Comparison of ENCODE assay signal across 1 cellular context in the genomic region with DNA sequence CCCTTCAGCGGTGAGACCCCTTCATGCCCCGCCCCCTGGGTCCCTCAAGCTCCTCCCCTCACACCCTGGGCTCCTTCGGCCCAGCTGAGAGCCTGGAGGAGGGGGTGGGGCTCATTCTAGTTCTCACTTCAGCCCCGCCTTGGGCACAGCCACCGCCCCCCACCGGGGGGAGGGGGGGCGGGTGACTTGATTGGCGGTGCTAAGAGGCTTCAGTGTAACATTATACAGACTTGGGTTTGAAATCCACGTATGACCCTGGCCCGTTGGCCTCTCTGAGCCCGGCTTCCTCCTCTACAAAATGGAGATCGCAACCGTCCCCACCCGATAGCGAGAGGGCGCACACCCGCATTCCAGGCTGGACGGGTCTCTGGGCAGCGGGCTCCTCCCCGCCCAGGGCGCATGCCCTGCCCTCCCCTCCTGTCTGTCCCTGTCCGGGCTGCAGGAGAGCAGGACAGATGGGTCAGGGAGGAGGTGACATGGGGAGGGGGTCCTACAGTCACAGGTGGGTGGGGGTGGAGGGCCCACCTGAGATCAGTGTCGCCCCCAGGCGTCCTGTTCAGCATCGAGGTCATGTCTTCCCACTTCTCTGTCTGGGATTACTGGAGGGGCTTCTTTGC.
TF ChIP-seq lines count a peak whose summit lies in the region.

No MANE protein-coding gene starts in this region.

TF ChIP-seq in HEK293, 187 proteins besides CTCF, POLR2A, EP300 and RAD21 (continued from another document and continues in another):
- TF ChIP-seq, protein P1, sequence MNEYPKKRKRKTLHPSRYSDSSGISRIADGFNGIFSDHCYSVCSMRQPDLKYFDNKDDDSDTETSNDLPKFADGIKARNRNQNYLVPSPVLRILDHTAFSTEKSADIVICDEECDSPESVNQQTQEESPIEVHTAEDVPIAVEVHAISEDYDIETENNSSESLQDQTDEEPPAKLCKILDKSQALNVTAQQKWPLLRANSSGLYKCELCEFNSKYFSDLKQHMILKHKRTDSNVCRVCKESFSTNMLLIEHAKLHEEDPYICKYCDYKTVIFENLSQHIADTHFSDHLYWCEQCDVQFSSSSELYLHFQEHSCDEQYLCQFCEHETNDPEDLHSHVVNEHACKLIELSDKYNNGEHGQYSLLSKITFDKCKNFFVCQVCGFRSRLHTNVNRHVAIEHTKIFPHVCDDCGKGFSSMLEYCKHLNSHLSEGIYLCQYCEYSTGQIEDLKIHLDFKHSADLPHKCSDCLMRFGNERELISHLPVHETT (tag by site-specific recombination; IDR thresholded peaks at IDR 0.05), result no peak
- no peak for TF ChIP-seq ZNF138 (tag by site-specific recombination; IDR thresholded peaks at IDR 0.05; ENCODE audit: borderline replicate concordance)
- TF ChIP-seq ZBTB21 (tag by site-specific recombination; IDR thresholded peaks at IDR 0.05), result no peak
- TF ChIP-seq ZNF24 (tag by site-specific recombination; IDR thresholded peaks at IDR 0.05), result no peak
- TF ChIP-seq GLIS1 (tag by site-specific recombination; IDR thresholded peaks at IDR 0.05), result peak; percentile 36; the same call in 1 of the 2 replicates
- no peak for TF ChIP-seq ZNF626 (tag by site-specific recombination; IDR thresholded peaks at IDR 0.05)
- TF ChIP-seq ZNF404 (tag by site-specific recombination; IDR thresholded peaks at IDR 0.05), result no peak
- TF ChIP-seq ZNF146 (tag by site-specific recombination; IDR thresholded peaks at IDR 0.05), result no peak
- TF ChIP-seq ZNF777 (tag by site-specific recombination; IDR thresholded peaks at IDR 0.05; ENCODE audit: borderline replicate concordance), result no peak
- TF ChIP-seq KLF9 (tag by site-specific recombination; IDR thresholded peaks at IDR 0.05; ENCODE audit: low read depth), result peak; percentile 44; the same call in 1 of the 2 replicates
- no peak for TF ChIP-seq ZFHX2 (tag by site-specific recombination; conservative IDR thresholded peaks at IDR 0.05)
- no peak; the same call in 1 of the 2 replicates for TF ChIP-seq KLF8 (tag by site-specific recombination; IDR thresholded peaks at IDR 0.05)
- TF ChIP-seq GLIS2 (tag by site-specific recombination; IDR thresholded peaks at IDR 0.05), result no peak; the same call in 1 of the 2 replicates
- TF ChIP-seq, protein P2, sequence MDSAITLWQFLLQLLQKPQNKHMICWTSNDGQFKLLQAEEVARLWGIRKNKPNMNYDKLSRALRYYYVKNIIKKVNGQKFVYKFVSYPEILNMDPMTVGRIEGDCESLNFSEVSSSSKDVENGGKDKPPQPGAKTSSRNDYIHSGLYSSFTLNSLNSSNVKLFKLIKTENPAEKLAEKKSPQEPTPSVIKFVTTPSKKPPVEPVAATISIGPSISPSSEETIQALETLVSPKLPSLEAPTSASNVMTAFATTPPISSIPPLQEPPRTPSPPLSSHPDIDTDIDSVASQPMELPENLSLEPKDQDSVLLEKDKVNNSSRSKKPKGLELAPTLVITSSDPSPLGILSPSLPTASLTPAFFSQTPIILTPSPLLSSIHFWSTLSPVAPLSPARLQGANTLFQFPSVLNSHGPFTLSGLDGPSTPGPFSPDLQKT (IDR thresholded peaks at IDR 0.05; ENCODE audit: borderline replicate concordance, low read depth, low read length), result no peak
- TF ChIP-seq KLF16 (tag by site-specific recombination; IDR thresholded peaks at IDR 0.05), result no peak
- TF ChIP-seq, protein P3, sequence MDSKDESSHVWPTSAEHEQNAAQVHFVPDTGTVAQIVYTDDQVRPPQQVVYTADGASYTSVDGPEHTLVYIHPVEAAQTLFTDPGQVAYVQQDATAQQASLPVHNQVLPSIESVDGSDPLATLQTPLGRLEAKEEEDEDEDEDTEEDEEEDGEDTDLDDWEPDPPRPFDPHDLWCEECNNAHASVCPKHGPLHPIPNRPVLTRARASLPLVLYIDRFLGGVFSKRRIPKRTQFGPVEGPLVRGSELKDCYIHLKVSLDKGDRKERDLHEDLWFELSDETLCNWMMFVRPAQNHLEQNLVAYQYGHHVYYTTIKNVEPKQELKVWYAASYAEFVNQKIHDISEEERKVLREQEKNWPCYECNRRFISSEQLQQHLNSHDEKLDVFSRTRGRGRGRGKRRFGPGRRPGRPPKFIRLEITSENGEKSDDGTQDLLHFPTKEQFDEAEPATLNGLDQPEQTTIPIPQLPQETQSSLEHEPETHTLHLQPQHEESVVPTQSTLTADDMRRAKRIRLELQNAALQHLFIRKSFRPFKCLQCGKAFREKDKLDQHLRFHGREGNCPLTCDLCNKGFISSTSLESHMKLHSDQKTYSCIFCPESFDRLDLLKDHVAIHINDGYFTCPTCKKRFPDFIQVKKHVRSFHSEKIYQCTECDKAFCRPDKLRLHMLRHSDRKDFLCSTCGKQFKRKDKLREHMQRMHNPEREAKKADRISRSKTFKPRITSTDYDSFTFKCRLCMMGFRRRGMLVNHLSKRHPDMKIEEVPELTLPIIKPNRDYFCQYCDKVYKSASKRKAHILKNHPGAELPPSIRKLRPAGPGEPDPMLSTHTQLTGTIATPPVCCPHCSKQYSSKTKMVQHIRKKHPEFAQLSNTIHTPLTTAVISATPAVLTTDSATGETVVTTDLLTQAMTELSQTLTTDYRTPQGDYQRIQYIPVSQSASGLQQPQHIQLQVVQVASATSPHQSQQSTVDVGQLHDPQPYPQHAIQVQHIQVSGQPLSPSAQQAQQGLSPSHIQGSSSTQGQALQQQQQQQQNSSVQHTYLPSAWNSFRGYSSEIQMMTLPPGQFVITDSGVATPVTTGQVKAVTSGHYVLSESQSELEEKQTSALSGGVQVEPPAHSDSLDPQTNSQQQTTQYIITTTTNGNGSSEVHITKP (tag by site-specific recombination; IDR thresholded peaks at IDR 0.05), result peak; percentile 98
- TF ChIP-seq, protein P4, sequence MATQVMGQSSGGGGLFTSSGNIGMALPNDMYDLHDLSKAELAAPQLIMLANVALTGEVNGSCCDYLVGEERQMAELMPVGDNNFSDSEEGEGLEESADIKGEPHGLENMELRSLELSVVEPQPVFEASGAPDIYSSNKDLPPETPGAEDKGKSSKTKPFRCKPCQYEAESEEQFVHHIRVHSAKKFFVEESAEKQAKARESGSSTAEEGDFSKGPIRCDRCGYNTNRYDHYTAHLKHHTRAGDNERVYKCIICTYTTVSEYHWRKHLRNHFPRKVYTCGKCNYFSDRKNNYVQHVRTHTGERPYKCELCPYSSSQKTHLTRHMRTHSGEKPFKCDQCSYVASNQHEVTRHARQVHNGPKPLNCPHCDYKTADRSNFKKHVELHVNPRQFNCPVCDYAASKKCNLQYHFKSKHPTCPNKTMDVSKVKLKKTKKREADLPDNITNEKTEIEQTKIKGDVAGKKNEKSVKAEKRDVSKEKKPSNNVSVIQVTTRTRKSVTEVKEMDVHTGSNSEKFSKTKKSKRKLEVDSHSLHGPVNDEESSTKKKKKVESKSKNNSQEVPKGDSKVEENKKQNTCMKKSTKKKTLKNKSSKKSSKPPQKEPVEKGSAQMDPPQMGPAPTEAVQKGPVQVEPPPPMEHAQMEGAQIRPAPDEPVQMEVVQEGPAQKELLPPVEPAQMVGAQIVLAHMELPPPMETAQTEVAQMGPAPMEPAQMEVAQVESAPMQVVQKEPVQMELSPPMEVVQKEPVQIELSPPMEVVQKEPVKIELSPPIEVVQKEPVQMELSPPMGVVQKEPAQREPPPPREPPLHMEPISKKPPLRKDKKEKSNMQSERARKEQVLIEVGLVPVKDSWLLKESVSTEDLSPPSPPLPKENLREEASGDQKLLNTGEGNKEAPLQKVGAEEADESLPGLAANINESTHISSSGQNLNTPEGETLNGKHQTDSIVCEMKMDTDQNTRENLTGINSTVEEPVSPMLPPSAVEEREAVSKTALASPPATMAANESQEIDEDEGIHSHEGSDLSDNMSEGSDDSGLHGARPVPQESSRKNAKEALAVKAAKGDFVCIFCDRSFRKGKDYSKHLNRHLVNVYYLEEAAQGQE (tag by site-specific recombination; IDR thresholded peaks at IDR 0.05), result no peak
- no peak for TF ChIP-seq ZSCAN30 (tag by site-specific recombination; IDR thresholded peaks at IDR 0.05)
- TF ChIP-seq, protein P5, sequence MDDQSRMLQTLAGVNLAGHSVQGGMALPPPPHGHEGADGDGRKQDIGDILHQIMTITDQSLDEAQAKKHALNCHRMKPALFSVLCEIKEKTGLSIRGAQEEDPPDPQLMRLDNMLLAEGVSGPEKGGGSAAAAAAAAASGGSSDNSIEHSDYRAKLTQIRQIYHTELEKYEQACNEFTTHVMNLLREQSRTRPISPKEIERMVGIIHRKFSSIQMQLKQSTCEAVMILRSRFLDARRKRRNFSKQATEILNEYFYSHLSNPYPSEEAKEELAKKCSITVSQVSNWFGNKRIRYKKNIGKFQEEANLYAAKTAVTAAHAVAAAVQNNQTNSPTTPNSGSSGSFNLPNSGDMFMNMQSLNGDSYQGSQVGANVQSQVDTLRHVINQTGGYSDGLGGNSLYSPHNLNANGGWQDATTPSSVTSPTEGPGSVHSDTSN (CRISPR knock-in tag; IDR thresholded peaks at IDR 0.05), result no peak
- no peak for TF ChIP-seq ZNF248 (tag by site-specific recombination; IDR thresholded peaks at IDR 0.05)
- no peak for TF ChIP-seq ZNF311 (tag by site-specific recombination; IDR thresholded peaks at IDR 0.05; ENCODE audit: borderline replicate concordance)
- TF ChIP-seq ZNF555 (tag by site-specific recombination; conservative IDR thresholded peaks at IDR 0.05), result no peak
- no peak for TF ChIP-seq ZNF791 (tag by site-specific recombination; IDR thresholded peaks at IDR 0.05)
- TF ChIP-seq, protein P6, sequence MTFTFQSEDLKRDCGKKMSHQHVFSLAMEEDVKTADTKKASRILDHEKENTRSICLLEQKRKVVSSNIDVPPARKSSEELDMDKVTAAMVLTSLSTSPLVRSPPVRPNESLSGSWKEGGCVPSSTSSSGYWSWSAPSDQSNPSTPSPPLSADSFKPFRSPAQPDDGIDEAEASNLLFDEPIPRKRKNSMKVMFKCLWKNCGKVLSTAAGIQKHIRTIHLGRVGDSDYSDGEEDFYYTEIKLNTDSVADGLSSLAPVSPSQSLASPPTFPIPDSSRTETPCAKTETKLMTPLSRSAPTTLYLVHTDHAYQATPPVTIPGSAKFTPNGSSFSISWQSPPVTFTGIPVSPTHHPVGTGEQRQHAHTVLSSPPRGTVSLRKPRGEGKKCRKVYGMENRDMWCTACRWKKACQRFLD (tag by site-specific recombination; IDR thresholded peaks at IDR 0.05), result no peak
- TF ChIP-seq, protein P7, sequence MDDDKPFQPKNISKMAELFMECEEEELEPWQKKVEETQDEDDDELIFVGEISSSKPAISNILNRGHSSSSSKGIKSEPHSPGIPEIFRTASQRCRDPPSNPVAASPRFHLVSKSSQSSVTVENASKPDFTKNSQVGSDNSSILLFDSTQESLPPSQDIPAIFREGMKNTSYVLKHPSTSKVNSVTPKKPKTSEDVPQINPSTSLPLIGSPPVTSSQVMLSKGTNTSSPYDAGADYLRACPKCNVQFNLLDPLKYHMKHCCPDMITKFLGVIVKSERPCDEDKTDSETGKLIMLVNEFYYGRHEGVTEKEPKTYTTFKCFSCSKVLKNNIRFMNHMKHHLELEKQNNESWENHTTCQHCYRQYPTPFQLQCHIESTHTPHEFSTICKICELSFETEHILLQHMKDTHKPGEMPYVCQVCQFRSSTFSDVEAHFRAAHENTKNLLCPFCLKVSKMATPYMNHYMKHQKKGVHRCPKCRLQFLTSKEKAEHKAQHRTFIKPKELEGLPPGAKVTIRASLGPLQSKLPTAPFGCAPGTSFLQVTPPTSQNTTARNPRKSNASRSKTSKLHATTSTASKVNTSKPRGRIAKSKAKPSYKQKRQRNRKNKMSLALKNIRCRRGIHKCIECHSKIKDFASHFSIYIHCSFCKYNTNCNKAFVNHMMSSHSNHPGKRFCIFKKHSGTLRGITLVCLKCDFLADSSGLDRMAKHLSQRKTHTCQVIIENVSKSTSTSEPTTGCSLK (tag by site-specific recombination; IDR thresholded peaks at IDR 0.05), result no peak
- no peak for TF ChIP-seq OVOL3 (tag by site-specific recombination; IDR thresholded peaks at IDR 0.05)
- no peak for TF ChIP-seq YY2 (tag by site-specific recombination; IDR thresholded peaks at IDR 0.05)
- no peak for TF ChIP-seq ZNF324 (tag by site-specific recombination; IDR thresholded peaks at IDR 0.05)
- TF ChIP-seq, protein P8, sequence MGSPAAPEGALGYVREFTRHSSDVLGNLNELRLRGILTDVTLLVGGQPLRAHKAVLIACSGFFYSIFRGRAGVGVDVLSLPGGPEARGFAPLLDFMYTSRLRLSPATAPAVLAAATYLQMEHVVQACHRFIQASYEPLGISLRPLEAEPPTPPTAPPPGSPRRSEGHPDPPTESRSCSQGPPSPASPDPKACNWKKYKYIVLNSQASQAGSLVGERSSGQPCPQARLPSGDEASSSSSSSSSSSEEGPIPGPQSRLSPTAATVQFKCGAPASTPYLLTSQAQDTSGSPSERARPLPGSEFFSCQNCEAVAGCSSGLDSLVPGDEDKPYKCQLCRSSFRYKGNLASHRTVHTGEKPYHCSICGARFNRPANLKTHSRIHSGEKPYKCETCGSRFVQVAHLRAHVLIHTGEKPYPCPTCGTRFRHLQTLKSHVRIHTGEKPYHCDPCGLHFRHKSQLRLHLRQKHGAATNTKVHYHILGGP (tag by site-specific recombination; IDR thresholded peaks at IDR 0.05), result no peak
- TF ChIP-seq ZNF341 (tag by site-specific recombination; IDR thresholded peaks at IDR 0.05; ENCODE audit: low read depth), result peak; percentile 74
- TF ChIP-seq, protein P9, sequence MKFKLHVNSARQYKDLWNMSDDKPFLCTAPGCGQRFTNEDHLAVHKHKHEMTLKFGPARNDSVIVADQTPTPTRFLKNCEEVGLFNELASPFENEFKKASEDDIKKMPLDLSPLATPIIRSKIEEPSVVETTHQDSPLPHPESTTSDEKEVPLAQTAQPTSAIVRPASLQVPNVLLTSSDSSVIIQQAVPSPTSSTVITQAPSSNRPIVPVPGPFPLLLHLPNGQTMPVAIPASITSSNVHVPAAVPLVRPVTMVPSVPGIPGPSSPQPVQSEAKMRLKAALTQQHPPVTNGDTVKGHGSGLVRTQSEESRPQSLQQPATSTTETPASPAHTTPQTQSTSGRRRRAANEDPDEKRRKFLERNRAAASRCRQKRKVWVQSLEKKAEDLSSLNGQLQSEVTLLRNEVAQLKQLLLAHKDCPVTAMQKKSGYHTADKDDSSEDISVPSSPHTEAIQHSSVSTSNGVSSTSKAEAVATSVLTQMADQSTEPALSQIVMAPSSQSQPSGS (tag by site-specific recombination; IDR thresholded peaks at IDR 0.05; ENCODE audit: low read depth), result no peak
- TF ChIP-seq ZFP69B (tag by site-specific recombination; IDR thresholded peaks at IDR 0.05), result no peak
- no peak for TF ChIP-seq GFI1B (tag by site-specific recombination; IDR thresholded peaks at IDR 0.05)
- peak; percentile 65 for TF ChIP-seq ZBTB8A (tag by site-specific recombination; IDR thresholded peaks at IDR 0.05)
- TF ChIP-seq ZNF670 (tag by site-specific recombination; IDR thresholded peaks at IDR 0.05; ENCODE audit: low read depth), result no peak
- TF ChIP-seq, protein P10, sequence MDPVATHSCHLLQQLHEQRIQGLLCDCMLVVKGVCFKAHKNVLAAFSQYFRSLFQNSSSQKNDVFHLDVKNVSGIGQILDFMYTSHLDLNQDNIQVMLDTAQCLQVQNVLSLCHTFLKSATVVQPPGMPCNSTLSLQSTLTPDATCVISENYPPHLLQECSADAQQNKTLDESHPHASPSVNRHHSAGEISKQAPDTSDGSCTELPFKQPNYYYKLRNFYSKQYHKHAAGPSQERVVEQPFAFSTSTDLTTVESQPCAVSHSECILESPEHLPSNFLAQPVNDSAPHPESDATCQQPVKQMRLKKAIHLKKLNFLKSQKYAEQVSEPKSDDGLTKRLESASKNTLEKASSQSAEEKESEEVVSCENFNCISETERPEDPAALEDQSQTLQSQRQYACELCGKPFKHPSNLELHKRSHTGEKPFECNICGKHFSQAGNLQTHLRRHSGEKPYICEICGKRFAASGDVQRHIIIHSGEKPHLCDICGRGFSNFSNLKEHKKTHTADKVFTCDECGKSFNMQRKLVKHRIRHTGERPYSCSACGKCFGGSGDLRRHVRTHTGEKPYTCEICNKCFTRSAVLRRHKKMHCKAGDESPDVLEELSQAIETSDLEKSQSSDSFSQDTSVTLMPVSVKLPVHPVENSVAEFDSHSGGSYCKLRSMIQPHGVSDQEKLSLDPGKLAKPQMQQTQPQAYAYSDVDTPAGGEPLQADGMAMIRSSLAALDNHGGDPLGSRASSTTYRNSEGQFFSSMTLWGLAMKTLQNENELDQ (tag by site-specific recombination; IDR thresholded peaks at IDR 0.05; ENCODE audit: low read depth), result no peak
- TF ChIP-seq SCRT1 (tag by site-specific recombination; IDR thresholded peaks at IDR 0.05; ENCODE audit: borderline replicate concordance), result 0 out of 2 replicates have a peak, but pooled peaks have one; percentile 13
